In genomic region chr20:16955971-16956370, GRCh38 we compare ENCODE assay signal across 1 cellular context.
TF ChIP-seq lines count a peak whose summit lies in the region.

No MANE protein-coding gene starts in this region.

TF ChIP-seq in H1, 55 proteins besides CTCF, POLR2A, EP300 and RAD21 (continued from another document):
- no peak for TF ChIP-seq CHD7 (IDR thresholded peaks at IDR 0.05; ENCODE audit: insufficient replicate concordance, low read length)
- TF ChIP-seq CREB1 (IDR thresholded peaks at IDR 0.05), result no peak
- no peak for TF ChIP-seq SAP30 (IDR thresholded peaks at IDR 0.05; ENCODE audit: insufficient read depth, insufficient replicate concordance, low read length)
- TF ChIP-seq JUND (IDR thresholded peaks at IDR 0.05; ENCODE audit: low read length), result no peak
TF ChIP-seq in H1: peak in this region for 0.
